Comparison of ENCODE assay signal across 25 cellular contexts in the genomic region with DNA sequence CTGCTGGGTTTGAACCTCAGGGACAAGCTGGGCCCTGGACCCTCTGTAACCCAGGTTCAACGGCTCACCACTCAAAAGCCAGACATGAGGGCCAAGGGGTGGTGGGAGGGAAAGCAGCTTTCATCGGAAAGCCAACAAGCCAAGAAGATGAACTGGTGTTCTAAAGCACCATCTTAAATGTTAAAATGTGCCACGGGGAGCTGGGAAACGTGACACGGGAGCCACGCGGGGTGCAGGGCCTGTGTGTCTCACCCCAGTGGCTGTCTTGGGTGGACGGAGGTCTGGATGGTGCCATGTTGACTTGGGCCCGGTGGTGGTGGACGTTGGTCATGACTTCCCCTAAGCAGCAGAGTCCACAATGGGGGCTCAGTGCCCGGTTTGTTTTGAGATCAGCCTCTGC.
"Had no signal": no experiment of that assay in that cellular context is flagged by ENCODE, and none has a peak within 500 bp of the region (broad histone marks: within the 10 kb centered on the region; RNA-seq: fewer than 3 reads in every experiment).

No MANE protein-coding gene starts in this region.

- H3K4me3 Mint-ChIP-seq: activated B cell treated with CpG ODN at 0.5 μM for 24 hours; activated CD4-positive, alpha-beta T cell treated with anti-CD3 and anti-CD28 coated beads, Interleukin-2, amount 10 ng/mL, durations not matched to agents 24 days and 14 days; activated naive CD4-positive, alpha-beta T cell treated with anti-CD3 and anti-CD28 coated beads for 36 hours; activated naive CD8-positive, alpha-beta T cell; activated T-cell treated with anti-CD3 and anti-CD28 coated beads, Interleukin-2, amount 50 U/mL, for 4 hours; T-helper 1 cell treated with Interleukin-12 subunit alpha and Interleukin-12 subunit beta and Interleukin-4 antibody, amounts not matched to agents 30 μg/mL and 1 μg/mL, for 36 hours had no signal

- H3K9me3 ChIP-seq: Peyer's patch, SJSA1 had no signal

- H3K27ac ChIP-seq: Peyer's patch, SJSA1 had no signal

- H3K27ac Mint-ChIP-seq: activated B cell treated with CpG ODN at 0.5 μM for 24 hours; activated CD4-positive, alpha-beta T cell treated with anti-CD3 and anti-CD28 coated beads, Interleukin-2, amount 10 ng/mL, durations not matched to agents 24 days and 14 days; activated naive CD4-positive, alpha-beta T cell treated with anti-CD3 and anti-CD28 coated beads for 36 hours; activated naive CD8-positive, alpha-beta T cell; IgD-negative memory B cell; T-helper 1 cell treated with Interleukin-12 subunit alpha and Interleukin-12 subunit beta and Interleukin-4 antibody, amounts not matched to agents 30 μg/mL and 1 μg/mL, for 36 hours had no signal

- H3K4me3 ChIP-seq: Peyer's patch, SJSA1 had no signal

- ATAC-seq: activated T-cell treated with anti-CD3 and anti-CD28 coated beads, Interleukin-2, amount 50 U/mL, for 4 hours; SK-N-SH treated with all-trans-retinoic acid at 6 μM for 48 hours had no signal

- H3K4me1 ChIP-seq: Peyer's patch, SJSA1 had no signal

- DNase-seq: activated B cell treated with CpG ODN at 0.5 μM for 24 hours; activated CD4-positive, alpha-beta T cell treated with anti-CD3 and anti-CD28 coated beads for 1 hour; activated CD4-positive, alpha-beta T cell treated with anti-CD3 and anti-CD28 coated beads, Interleukin-2, amount 10 ng/mL, durations not matched to agents 24 days and 14 days; activated CD4-positive, alpha-beta T cell treated with anti-CD3 and anti-CD28 coated beads, Interleukin-2, amount 50 U/mL, for 48 hours; activated CD8-positive, alpha-beta memory T cell treated with anti-CD3 and anti-CD28 coated beads for 24 hours; activated effector memory CD4-positive, alpha-beta T cell treated with anti-CD3 and anti-CD28 coated beads, Interleukin-2, amount 50 U/mL, for 16 hours; activated naive CD4-positive, alpha-beta T cell treated with anti-CD3 and anti-CD28 coated beads for 36 hours; activated T-cell treated with anti-CD3 and anti-CD28 coated beads, Interleukin-2, amount 50 U/mL, for 4 hours; KG1; NCI-H1092; NCI-H1417; NCI-H1930; NCI-H2171; NCI-H2227 treated with DMSO at 0.1 percent for 48 hours; NCI-H446 treated with DMSO at 0.1 percent for 48 hours; NCI-H524 treated with DMSO at 0.1 percent for 48 hours; NCI-H748 treated with DMSO at 0.1 percent for 48 hours; Peyer's patch; SHP77; T-helper 9 cell had no signal

- H3K9me3 Mint-ChIP-seq: activated B cell treated with CpG ODN at 0.5 μM for 24 hours; activated CD4-positive, alpha-beta T cell treated with anti-CD3 and anti-CD28 coated beads, Interleukin-2, amount 10 ng/mL, durations not matched to agents 24 days and 14 days; activated naive CD4-positive, alpha-beta T cell treated with anti-CD3 and anti-CD28 coated beads for 36 hours; activated T-cell treated with anti-CD3 and anti-CD28 coated beads, Interleukin-2, amount 50 U/mL, for 4 hours; IgD-negative memory B cell; T-helper 1 cell treated with Interleukin-12 subunit alpha and Interleukin-12 subunit beta and Interleukin-4 antibody, amounts not matched to agents 30 μg/mL and 1 μg/mL, for 36 hours had no signal

- H3K27me3 ChIP-seq: Peyer's patch had no signal

- H3K36me3 ChIP-seq: Peyer's patch, SJSA1 had no signal

- H3K36me3 Mint-ChIP-seq: activated naive CD8-positive, alpha-beta T cell had no signal
